In genomic region chr9:76730795-76731194, GRCh38 we compare ENCODE assay signal across 24 cellular contexts. TPM values are rescaled to one million over a fixed set of nuclear protein-coding genes. Genes with fewer than 3 reads are reported as not detected.
A peak's percentile ranks its signal among the peaks of the same experiment; 100 is the strongest.
DNase-seq lines count a peak whose midpoint lies in the region; FAIRE-seq and TF ChIP-seq lines count a peak whose summit lies in the region.
"Had no signal": no experiment of that assay in that cellular context is flagged by ENCODE, and none has a peak within 500 bp of the region (broad histone marks: within the 10 kb centered on the region; RNA-seq: fewer than 3 reads in every experiment).

No MANE protein-coding gene starts in this region.

- no peaks in the 10 kb centered on the region for H3K4me1 ChIP-seq in astrocyte (ENCODE audit: insufficient read depth, low read length)

- peaks cover 4% of the 10 kb centered on the region for H3K27me3 Mint-ChIP-seq in astrocyte (ENCODE audit: low read depth, unreplicated experiment)

- H3K4me1 Mint-ChIP-seq in astrocyte (ENCODE audit: low read depth, unreplicated experiment): peaks cover 17% of the 10 kb centered on the region
- H3K4me1 Mint-ChIP-seq: CD4-positive, CD25-positive, alpha-beta regulatory T cell had no signal

- H3K27me3 ChIP-seq in astrocyte (ENCODE audit: insufficient read depth, low read length): peaks cover 2% of the 10 kb centered on the region
- no peaks in the 10 kb centered on the region for H3K27me3 ChIP-seq in MG63

- no peaks in the 10 kb centered on the region for H3K9me3 ChIP-seq in astrocyte (ENCODE audit: insufficient read depth, low read depth, low read length)
- H3K9me3 ChIP-seq in MG63: no peaks in the 10 kb centered on the region
- H3K9me3 ChIP-seq: SK-N-SH had no signal

- no peak overlapping the region for H3K4me3 Mint-ChIP-seq in astrocyte (ENCODE audit: unreplicated experiment)
- H3K4me3 Mint-ChIP-seq: CD4-positive, CD25-positive, alpha-beta regulatory T cell; T-helper 1 cell treated with Interleukin-12 subunit alpha and Interleukin-12 subunit beta and Interleukin-4 antibody, amounts not matched to agents 30 μg/mL and 1 μg/mL, for 36 hours had no signal

- H3K27ac Mint-ChIP-seq in astrocyte (ENCODE audit: unreplicated experiment): peak overlapping the region; percentile 69
- H3K27ac Mint-ChIP-seq: CD4-positive, CD25-positive, alpha-beta regulatory T cell; T-helper 1 cell treated with Interleukin-12 subunit alpha and Interleukin-12 subunit beta and Interleukin-4 antibody, amounts not matched to agents 30 μg/mL and 1 μg/mL, for 36 hours had no signal

- H3K27ac ChIP-seq in C4-2B (peak overlapping the region; percentile 84), astrocyte (ENCODE audit: low read depth, low read length) (no peak overlapping the region)

- no peak overlapping the region for H3K4me3 ChIP-seq in astrocyte (ENCODE audit: insufficient read depth, low read depth, low read length)
- H3K4me3 ChIP-seq in MG63: no peak overlapping the region
- H3K4me3 ChIP-seq: GM12878 had no signal

- H3K9ac ChIP-seq in astrocyte (ENCODE audit: low read length): no peak overlapping the region
- H3K9ac ChIP-seq: SK-N-SH had no signal

- TF ChIP-seq CTCF in C4-2B (conservative IDR thresholded peaks at IDR 0.05) (no peak), astrocyte (IDR thresholded peaks at IDR 0.05; ENCODE audit: insufficient read depth, low read depth, low read length) (no peak)

- H3K36me3 Mint-ChIP-seq in astrocyte (ENCODE audit: low read depth, unreplicated experiment): no peaks in the 10 kb centered on the region
- H3K36me3 Mint-ChIP-seq: CD4-positive, CD25-positive, alpha-beta regulatory T cell had no signal

- no peak for FAIRE-seq in astrocyte (lab: Jason Lieb, UNC)
- FAIRE-seq: D721Med, G401.6, GM12878, H1 had no signal

- no peak overlapping the region for H3K4me2 ChIP-seq in astrocyte (ENCODE audit: low read length)
- H3K4me2 ChIP-seq: SK-N-SH had no signal

- DNase-seq in NOMO-1 treated with DMSO at 0.1 percent for 48 hours (lab: John Stamatoyannopoulos, UW; ENCODE audit: unreplicated experiment): peak; percentile 49
- peak; percentile 11 for DNase-seq in astrocyte (ENCODE audit: low read depth)
- peak; percentile 71 for DNase-seq in iris pigment epithelial cell (ENCODE audit: low read depth)
- DNase-seq in MG63: no peak
- no peak for DNase-seq in DMS79 (lab: John Stamatoyannopoulos, UW)
- DNase-seq in activated CD4-positive, alpha-beta T cell treated with anti-CD3 and anti-CD28 coated beads, Interleukin-2, amount 50 U/mL, for 48 hours: no peak
- DNase-seq: CD4-positive, CD25-positive, alpha-beta regulatory T cell; HCEC 1CT; IMR-90; KG1; MM.1S; NCI-H1436 treated with DMSO at 0.1 percent for 48 hours; NCI-H187 treated with DMSO at 0.1 percent for 48 hours; NCI-H2171 treated with DMSO at 0.1 percent for 48 hours; NCI-H774; PC-3; SK-N-SH; SW 1271 had no signal

- H3K9me3 Mint-ChIP-seq in astrocyte (ENCODE audit: unreplicated experiment): no peaks in the 10 kb centered on the region
- H3K9me3 Mint-ChIP-seq: T-helper 1 cell treated with Interleukin-12 subunit alpha and Interleukin-12 subunit beta and Interleukin-4 antibody, amounts not matched to agents 30 μg/mL and 1 μg/mL, for 36 hours had no signal

- no peaks in the 10 kb centered on the region for H3K79me2 ChIP-seq in astrocyte (ENCODE audit: insufficient read depth, low read length)

- no peak overlapping the region for H2AFZ ChIP-seq in astrocyte (ENCODE audit: low read depth, low read length)

- H4K20me1 ChIP-seq in astrocyte (ENCODE audit: insufficient read depth, low read length): no peaks in the 10 kb centered on the region

- H3K36me3 ChIP-seq in astrocyte (ENCODE audit: insufficient read depth, low read length): no peaks in the 10 kb centered on the region
- H3K36me3 ChIP-seq in MG63: no peaks in the 10 kb centered on the region

RNA-seq across cellular contexts. Expression of gene PCA3, which starts 33.4 kb away (rescaled TPM):
- not detected in 2 replicates for total RNA-seq in astrocyte
- not detected in 2 replicates for total RNA-seq in MG63 (2014; rRNA removed; shearing (Covaris generic); ENCODE audit: low replicate concordance)
- total RNA-seq: CD4-positive, CD25-positive, alpha-beta regulatory T cell; GM12878; H1; IMR-90; PC-3 had no signal

Comparison
In these comparisons a context has a peak if more than half of its experiments do, and no peak if none do; other contexts are left out.
1. DNase-seq: peak in NOMO-1 treated with DMSO at 0.1 percent for 48 hours (single experiment), astrocyte (single experiment) and iris pigment epithelial cell (single experiment); none in MG63 (single experiment), DMS79 (single experiment) and activated CD4-positive, alpha-beta T cell treated with anti-CD3 and anti-CD28 coated beads, Interleukin-2, amount 50 U/mL, for 48 hours (0 of 2).